ENCODE assay signal across 8 cellular contexts in the genomic region with DNA sequence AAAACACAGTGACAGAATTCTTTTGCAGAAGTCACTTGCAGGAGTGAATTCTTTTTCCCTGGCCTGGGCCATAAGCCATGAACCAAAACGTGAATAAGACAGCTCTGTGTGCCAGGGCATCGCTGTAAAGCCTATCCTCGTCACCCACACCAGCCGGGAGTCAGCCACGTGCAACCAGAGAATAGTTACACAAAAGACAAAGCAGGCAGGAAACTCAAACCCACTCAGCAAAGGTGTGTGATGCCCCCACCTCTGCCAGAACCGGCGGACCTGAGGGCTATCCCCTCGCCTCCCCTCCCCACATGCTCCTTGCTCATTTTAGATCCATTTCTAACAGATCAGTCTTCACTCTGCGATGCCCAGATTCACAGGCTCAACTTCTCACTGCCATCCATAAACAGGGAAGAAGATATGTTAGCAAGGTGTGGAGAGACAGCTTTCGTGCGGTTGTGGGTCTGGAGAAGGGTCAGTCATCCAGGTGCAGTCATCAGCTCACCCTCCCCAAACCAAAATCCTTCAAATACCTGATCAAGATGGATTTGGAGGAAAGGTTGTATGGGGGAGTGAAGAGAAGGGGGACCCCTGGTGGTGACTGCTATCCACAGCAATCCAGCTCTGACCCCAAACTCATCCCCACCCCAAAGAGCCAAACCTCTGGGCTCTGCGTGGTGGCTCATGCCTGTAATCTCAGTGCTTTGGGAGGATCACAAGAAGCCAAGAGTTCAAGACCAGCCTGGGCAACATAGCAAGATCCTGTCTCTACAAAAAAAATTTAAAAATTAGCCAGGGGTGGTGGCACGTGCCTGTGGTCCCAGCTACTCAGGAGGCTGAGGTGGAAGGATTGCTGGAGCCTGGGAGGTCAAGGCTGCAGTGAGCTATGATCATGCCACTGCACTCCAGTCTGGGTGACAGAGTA.
DNase-seq lines count a peak whose midpoint lies in the region; ATAC-seq and TF ChIP-seq lines count a peak whose summit lies in the region.

No MANE protein-coding gene starts in this region.

- H3K4me3 Mint-ChIP-seq in activated CD4-positive, alpha-beta T cell treated with anti-CD3 and anti-CD28 coated beads for 36 hours: no peak overlapping the region
- H3K4me3 Mint-ChIP-seq in endothelial cell (ENCODE audit: unreplicated experiment) (no peak overlapping the region), neural crest cell (no peak overlapping the region)

- no peaks in the 10 kb centered on the region for H3K9me3 ChIP-seq in BE2C

- H3K4me1 ChIP-seq in BE2C: peaks cover 26% of the 10 kb centered on the region

- peaks cover 3% of the 10 kb centered on the region for H3K27me3 Mint-ChIP-seq in activated CD4-positive, alpha-beta T cell treated with anti-CD3 and anti-CD28 coated beads for 36 hours
- H3K27me3 Mint-ChIP-seq in endothelial cell (ENCODE audit: unreplicated experiment): peaks cover 4% of the 10 kb centered on the region
- no peaks in the 10 kb centered on the region for H3K27me3 Mint-ChIP-seq in neural crest cell (ENCODE audit: low read depth)

- CTCF ChIA-PET in activated CD4-positive, alpha-beta T cell treated with anti-CD3 and anti-CD28 coated beads for 36 hours (lab: Charles Lee): interaction anchor here (0.6 to 2.8 kb wide), 23 partner anchors 11 to 339 kb away, joined by 3 to 28 read pairs (median 4); no protein-coding TSS in a partner anchor

- no peaks in the 10 kb centered on the region for H3K36me3 Mint-ChIP-seq in activated CD4-positive, alpha-beta T cell treated with anti-CD3 and anti-CD28 coated beads for 36 hours (ENCODE audit: low read depth)
- no peaks in the 10 kb centered on the region for H3K36me3 Mint-ChIP-seq in endothelial cell (ENCODE audit: low read depth, unreplicated experiment)
- no peaks in the 10 kb centered on the region for H3K36me3 Mint-ChIP-seq in neural crest cell (ENCODE audit: low read depth)

- H3K27me3 ChIP-seq in BE2C: no peaks in the 10 kb centered on the region

- intact Hi-C loops in activated CD4-positive, alpha-beta T cell treated with anti-CD3 and anti-CD28 coated beads for 36 hours (cut with DNase I, micrococcal nuclease): loop anchor here (1.0 to 5.0 kb wide), 5 partner anchors 100 to 184 kb away; no protein-coding TSS in a partner anchor

- TF ChIP-seq CTCF in BE2C (IDR thresholded peaks at IDR 0.05; ENCODE audit: low read depth, low read length) (peak; percentile 96), LNCaP clone FGC (IDR thresholded peaks at IDR 0.05; ENCODE audit: control insufficient read depth, extremely low read depth, insufficient read depth) (peak; percentile 72), endothelial cell (IDR thresholded peaks at IDR 0.05; ENCODE audit: unreplicated experiment) (peak; percentile 69), neural crest cell (conservative IDR thresholded peaks at IDR 0.05) (peak; percentile 79)

- DNase-seq in BE2C: peak; percentile 56
- no peak for DNase-seq in LNCaP clone FGC (ENCODE audit: low read depth)
- peak; percentile 65 for DNase-seq in activated CD4-positive, alpha-beta T cell treated with anti-CD3 and anti-CD28 coated beads for 36 hours
- peak; percentile 49 for DNase-seq in endothelial cell (ENCODE audit: low spot score)
- peak; percentile 45 for DNase-seq in neural crest cell (ENCODE audit: low read depth, low spot score)
- no peak for DNase-seq in T1000 (lab: John Stamatoyannopoulos, UW)

- H3K9me3 Mint-ChIP-seq in activated CD4-positive, alpha-beta T cell treated with anti-CD3 and anti-CD28 coated beads for 36 hours (ENCODE audit: low read depth): no peaks in the 10 kb centered on the region
- H3K9me3 Mint-ChIP-seq in endothelial cell (ENCODE audit: unreplicated experiment) (no peaks in the 10 kb centered on the region), neural crest cell (no peaks in the 10 kb centered on the region)

- H3K36me3 ChIP-seq in BE2C: no peaks in the 10 kb centered on the region

- H3K4me3 ChIP-seq in BE2C (ENCODE audit: low read depth, low read length) (no peak overlapping the region), LNCaP clone FGC (ENCODE audit: low read depth, low read length) (no peak overlapping the region)

- no peak overlapping the region for H3K27ac Mint-ChIP-seq in activated CD4-positive, alpha-beta T cell treated with anti-CD3 and anti-CD28 coated beads for 36 hours
- H3K27ac Mint-ChIP-seq in endothelial cell (ENCODE audit: unreplicated experiment): peak overlapping the region; percentile 0
- no peak overlapping the region for H3K27ac Mint-ChIP-seq in neural crest cell (ENCODE audit: unreplicated experiment)

- H3K4me1 Mint-ChIP-seq in activated CD4-positive, alpha-beta T cell treated with anti-CD3 and anti-CD28 coated beads for 36 hours: peaks cover 11% of the 10 kb centered on the region
- H3K4me1 Mint-ChIP-seq in endothelial cell (ENCODE audit: unreplicated experiment) (peaks cover 40% of the 10 kb centered on the region), neural crest cell (peaks cover 47% of the 10 kb centered on the region)

- POLR2A ChIA-PET in activated CD4-positive, alpha-beta T cell treated with anti-CD3 and anti-CD28 coated beads for 36 hours (lab: Charles Lee): no interaction called here

- ATAC-seq in GM18907 (IDR thresholded peaks at IDR 0.05; ENCODE audit: unreplicated experiment) (peak; percentile 61), GM18505 (IDR thresholded peaks at IDR 0.05; ENCODE audit: unreplicated experiment) (no peak)
- ATAC-seq in activated CD4-positive, alpha-beta T cell treated with anti-CD3 and anti-CD28 coated beads for 36 hours: peak; percentile 74

- TF ChIP-seq POLR2A in GM18505 (IDR thresholded peaks at IDR 0.05; ENCODE audit: borderline replicate concordance, extremely low read depth, insufficient read depth, insufficient read length): no peak

Comparison
In these comparisons a context has a peak if more than half of its experiments do, and no peak if none do; other contexts are left out.
1. DNase-seq: peak in BE2C (single experiment), activated CD4-positive, alpha-beta T cell treated with anti-CD3 and anti-CD28 coated beads for 36 hours (single experiment), endothelial cell (single experiment) and neural crest cell (single experiment); none in LNCaP clone FGC (single experiment) and T1000 (single experiment).
2. Peak in every context shown above with its lines, with median percentiles within 50 percentile points of each other: CTCF ChIP-seq.